ENCODE assay signal across 8 cellular contexts in the genomic region with DNA sequence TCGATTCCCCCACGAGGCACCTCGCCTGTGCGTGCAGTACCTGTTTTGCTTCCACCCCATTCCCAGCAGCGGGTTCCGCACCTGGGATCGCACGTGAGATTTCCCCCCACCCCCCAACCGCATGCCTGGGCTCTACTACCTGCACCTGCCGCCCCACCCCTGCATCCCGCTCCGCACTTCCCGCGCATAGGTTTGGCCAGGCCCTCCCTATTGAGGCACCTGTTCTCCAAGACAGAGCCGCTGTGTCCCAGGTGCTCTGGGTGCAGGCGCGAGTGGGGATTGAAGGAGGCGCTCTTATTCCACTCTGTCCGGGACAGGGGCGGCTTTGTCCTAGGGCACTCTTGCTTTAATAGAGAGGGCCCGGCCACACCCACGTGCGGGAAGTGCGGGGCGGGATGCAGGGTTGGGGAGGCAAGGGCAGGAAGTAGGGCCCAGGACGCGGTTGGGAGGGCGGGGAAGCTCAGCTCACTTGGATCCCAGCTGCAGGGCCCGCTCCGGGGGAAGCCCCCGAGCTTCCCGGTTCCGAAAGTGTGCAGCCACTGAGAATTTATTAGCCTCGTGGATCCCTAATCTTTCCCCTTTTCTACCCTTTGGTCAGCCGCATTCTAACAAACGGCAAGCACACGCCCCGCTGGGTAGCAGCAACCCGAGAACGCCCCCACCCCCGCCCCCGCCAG. TPM values are rescaled to one million over a fixed set of nuclear protein-coding genes. Genes with fewer than 3 reads are reported as not detected.
A peak's percentile ranks its signal among the peaks of the same experiment; 100 is the strongest.
DNase-seq lines count a peak whose midpoint lies in the region; ATAC-seq and TF ChIP-seq lines count a peak whose summit lies in the region.

No MANE protein-coding gene starts in this region.

- TF ChIP-seq CTCF in epithelial cell of esophagus (IDR thresholded peaks at IDR 0.05; ENCODE audit: insufficient read depth, low read depth, low read length, missing control alignments), result no peak

- ATAC-seq in GM18909 (IDR thresholded peaks at IDR 0.05; ENCODE audit: poor library complexity, unreplicated experiment) (peak; percentile 3), naive B cell (ENCODE audit: low read depth in 2 of 2) (peak; percentile 21 to 36), GM19397 (IDR thresholded peaks at IDR 0.05; ENCODE audit: unreplicated experiment) (no peak)

- H3K4me1 Mint-ChIP-seq in naive B cell, result peaks cover 15 to 36% (median 22%) of the 10 kb centered on the region in 3 donors

- H3K9ac ChIP-seq in SK-N-MC (ENCODE audit: insufficient read length), result no peak overlapping the region

- no peak overlapping the region for H3K27ac ChIP-seq in SK-N-MC

- H3K27me3 Mint-ChIP-seq in naive B cell, result peaks cover 28 to 42% (median 28%) of the 10 kb centered on the region in 3 donors

- H3K9me3 Mint-ChIP-seq in naive B cell, result no peaks in the 10 kb centered on the region

- no peaks in the 10 kb centered on the region for H3K36me3 ChIP-seq in SK-N-MC (ENCODE audit: insufficient read depth, low read length)

- H3K4me3 ChIP-seq in SK-N-MC (peak overlapping the region; percentile 66), epithelial cell of esophagus (ENCODE audit: low read length) (peak overlapping the region; percentile 76)

- DNase-seq in A172 (ENCODE audit: low spot score) (peak; percentile 40), SK-N-MC (ENCODE audit: low read depth, low spot score) (no peak), epithelial cell of esophagus (ENCODE audit: low read depth) (peak; percentile 24), naive B cell (no peak), SW 1271 (lab: John Stamatoyannopoulos, UW) (no peak), middle frontal gyrus (ENCODE audit: extremely low spot score, low spot score) (no peak)

- peak overlapping the region; percentile 81 to 92 (median 87) for H3K4me3 Mint-ChIP-seq in naive B cell

- H3K27ac Mint-ChIP-seq in naive B cell, result peak overlapping the region in 2 of 6 donors; percentile 56 to 58

- H3K36me3 Mint-ChIP-seq in naive B cell, result peaks cover 0 to 8% of the 10 kb centered on the region in 2 donors

- no peaks in the 10 kb centered on the region for H3K9me3 ChIP-seq in SK-N-MC (ENCODE audit: low read depth, low read length)

RNA-seq across cellular contexts. Expression of a gene that starts 0.7 kb away (rescaled TPM):
- 3.3 and 3.9 TPM in 2 replicates for total RNA-seq in A172 (2014; rRNA removed; shearing (Covaris generic))
- under 1 TPM in 1 of 6 donors, not detected in 5; 0.08 TPM for polyA plus RNA-seq in naive B cell (ENCODE audit: low read depth in 6 of 6)

RNA-seq across cellular contexts. Expression of a gene that starts 56.9 kb away (rescaled TPM):
- total RNA-seq in A172 (2014; rRNA removed; shearing (Covaris generic)), result 55.2 and 55.5 TPM in 2 replicates
- 100 to 1,000 TPM in 1 of 6 donors, 10 to 100 TPM in 5; 65.3 to 114 (median 80.7) TPM for polyA plus RNA-seq in naive B cell (ENCODE audit: low read depth in 6 of 6)

RNA-seq across cellular contexts. Expression of a gene that starts 57.5 kb away (rescaled TPM):
- total RNA-seq in A172 (2014; rRNA removed; shearing (Covaris generic)), result 139 and 176 TPM in 2 replicates
- polyA plus RNA-seq in naive B cell (ENCODE audit: low read depth in 6 of 6), result 10 to 100 TPM; 24.1 to 34.4 (median 32.0) TPM

Comparison
In these comparisons a context has a peak if more than half of its experiments do, and no peak if none do; other contexts are left out.
1. DNase-seq: peak in A172 (single experiment) and epithelial cell of esophagus (single experiment); none in SK-N-MC (single experiment), naive B cell (single experiment), SW 1271 (0 of 2) and middle frontal gyrus (single experiment).